ENCODE assay signal across 27 cellular contexts in the genomic region with DNA sequence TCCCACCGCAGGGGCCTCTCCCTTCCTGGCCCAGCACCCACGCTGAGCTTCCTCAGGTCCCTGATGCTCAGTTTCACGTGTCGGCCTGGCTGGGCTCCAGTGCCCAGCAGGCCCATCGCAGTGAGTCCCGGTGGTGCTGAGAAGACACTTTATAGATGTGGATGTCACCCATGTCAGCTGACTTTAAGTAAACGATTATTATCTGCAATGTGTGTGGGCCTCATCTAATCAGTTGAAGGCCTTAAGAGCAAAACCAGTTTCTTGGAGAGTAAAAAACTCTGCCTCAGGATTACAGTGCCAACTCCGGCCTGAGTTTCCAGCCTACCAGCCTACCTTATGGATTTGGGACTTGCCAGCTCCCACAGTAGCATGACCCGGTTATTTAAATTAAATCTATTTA. TPM values are rescaled to one million over a fixed set of nuclear protein-coding genes. Genes with fewer than 3 reads are reported as not detected.
"Had no signal": no experiment of that assay in that cellular context is flagged by ENCODE, and none has a peak within 500 bp of the region (broad histone marks: within the 10 kb centered on the region; RNA-seq: fewer than 3 reads in every experiment).

No MANE protein-coding gene starts in this region.

- H3K27ac Mint-ChIP-seq: natural killer cell; nephron; neural progenitor cell; progenitor cell of endocrine pancreas; stimulated activated effector memory CD8-positive, alpha-beta T cell treated with anti-CD3 and anti-CD28 coated beads, Interleukin-12 subunit alpha, Interleukin-12 subunit beta, amount 100 ng/mL, for 72 hours; stimulated activated naive B cell treated with anti-CD40 and anti-IgM and Interleukin-4, amounts not matched to agents 10 μg/mL and 1 μg/mL and 100 μg/mL, for 72 hours; stimulated activated naive CD8-positive, alpha-beta T cell treated with anti-CD3 and anti-CD28 coated beads, Interleukin-15, Interleukin-2, amounts not matched to agents 100 ng/mL and 50 ng/mL, for 24 hours had no signal

- H3K4me1 Mint-ChIP-seq: natural killer cell; nephron; neural progenitor cell; stimulated activated effector memory CD8-positive, alpha-beta T cell treated with anti-CD3 and anti-CD28 coated beads, Interleukin-12 subunit alpha, Interleukin-12 subunit beta, amount 100 ng/mL, for 72 hours; stimulated activated naive B cell treated with anti-CD40 and anti-IgM and Interleukin-4, amounts not matched to agents 10 μg/mL and 1 μg/mL and 100 μg/mL, for 72 hours had no signal

- H3K27me3 Mint-ChIP-seq: progenitor cell of endocrine pancreas; stimulated activated naive B cell treated with anti-CD40 and anti-IgM and Interleukin-4, amounts not matched to agents 10 μg/mL and 1 μg/mL and 100 μg/mL, for 72 hours; stimulated activated naive CD8-positive, alpha-beta T cell treated with anti-CD3 and anti-CD28 coated beads, Interleukin-15, Interleukin-2, amounts not matched to agents 100 ng/mL and 50 ng/mL, for 24 hours had no signal

- DNase-seq: natural killer cell; occipital lobe; ovary; posterior cingulate gyrus; psoas muscle; right cardiac atrium; right lobe of liver; sigmoid colon; small intestine; stimulated activated CD4-positive, alpha-beta T cell treated with anti-CD3 and anti-CD28 coated beads, Interleukin-15, amount 100 ng/mL, for 24 hours; stimulated activated CD4-positive, alpha-beta T cell treated with anti-CD3 and anti-CD28 coated beads, Interleukin-2, amount 100 ng/mL, for 24 hours; stimulated activated CD4-positive, alpha-beta T cell treated with anti-CD3 and anti-CD28 coated beads, Interleukin-2, amount 100 ng/mL, for 48 hours; stimulated activated CD4-positive, alpha-beta T cell treated with anti-CD3 and anti-CD28 coated beads, Interleukin-4, amount 100 ng/mL, for 24 hours; stimulated activated naive B cell treated with anti-CD40 and anti-IgM and Interleukin-4, amounts not matched to agents 10 μg/mL and 1 μg/mL and 100 μg/mL, for 72 hours; stimulated activated naive CD4-positive, alpha-beta T cell treated with Interleukin-2 at 50 U/mL for 16 hours; stomach; thyroid gland; trophoblast cell; upper lobe of left lung had no signal

- ATAC-seq: natural killer cell; psoas muscle; right cardiac atrium; right lobe of liver; stimulated activated effector memory CD8-positive, alpha-beta T cell treated with anti-CD3 and anti-CD28 coated beads, Interleukin-12 subunit alpha, Interleukin-12 subunit beta, amount 100 ng/mL, for 72 hours; stimulated activated naive B cell treated with anti-CD40 and anti-IgM and Interleukin-4, amounts not matched to agents 10 μg/mL and 1 μg/mL and 100 μg/mL, for 72 hours had no signal

- H3K4me3 Mint-ChIP-seq: natural killer cell; nephron; neural progenitor cell; stimulated activated effector memory CD8-positive, alpha-beta T cell treated with anti-CD3 and anti-CD28 coated beads, Interleukin-12 subunit alpha, Interleukin-12 subunit beta, amount 100 ng/mL, for 72 hours; stimulated activated naive B cell treated with anti-CD40 and anti-IgM and Interleukin-4, amounts not matched to agents 10 μg/mL and 1 μg/mL and 100 μg/mL, for 72 hours; stimulated activated naive CD8-positive, alpha-beta T cell treated with anti-CD3 and anti-CD28 coated beads, Interleukin-15, Interleukin-2, amounts not matched to agents 100 ng/mL and 50 ng/mL, for 24 hours had no signal

RNA-seq across cellular contexts. Expression of gene SMIM17, which starts 17.3 kb away (rescaled TPM):
- total RNA-seq: osteoblast, psoas muscle, right lobe of liver, subcutaneous adipose tissue, thyroid gland, ureter had no signal
